ENCODE assay signal across 8 cellular contexts in the genomic region with DNA sequence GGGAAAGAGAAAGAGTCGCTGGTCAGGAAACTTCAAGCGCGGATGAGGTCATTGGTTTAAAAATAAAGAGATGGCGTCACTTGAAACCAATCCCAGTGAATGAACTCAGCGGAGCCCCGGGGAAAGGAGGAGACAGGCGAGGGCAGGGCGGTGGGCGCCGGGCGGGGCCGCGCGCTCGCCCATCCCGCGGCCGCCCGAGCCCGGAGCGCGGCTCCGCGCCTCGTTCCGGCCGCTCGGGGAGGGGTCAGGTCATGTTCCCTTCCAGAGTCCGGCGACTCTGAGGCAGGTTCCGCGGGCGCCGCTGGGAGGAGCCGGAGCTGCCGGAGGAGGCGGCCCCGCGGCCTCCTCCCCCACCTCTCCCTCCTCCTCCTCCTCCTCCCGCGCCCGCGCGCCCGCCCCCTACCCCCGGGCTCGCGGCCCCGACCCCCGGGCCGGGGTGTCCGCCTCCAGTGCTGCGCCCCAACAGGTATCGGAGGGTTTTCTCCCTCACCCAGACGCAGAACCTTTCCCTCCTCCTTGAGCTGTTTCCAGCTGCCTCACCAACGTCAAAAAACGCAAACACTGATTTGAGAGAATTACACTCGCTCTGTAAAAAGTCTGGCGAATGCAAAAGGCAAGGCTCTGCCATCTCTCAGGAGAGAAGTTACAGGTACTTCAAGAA. TPM values are rescaled to one million over a fixed set of nuclear protein-coding genes. Genes with fewer than 3 reads are reported as not detected.
A peak's percentile ranks its signal among the peaks of the same experiment; 100 is the strongest.
DNase-seq lines count a peak whose midpoint lies in the region; ATAC-seq and TF ChIP-seq lines count a peak whose summit lies in the region.

Gene DUSP16, minus strand, starts transcription at position 279 of the 661 bp plus-strand sequence. CDS start 41,765 bp downstream, outside the sequence.

- no peaks in the 10 kb centered on the region for H3K27me3 Mint-ChIP-seq in activated T-cell treated with anti-CD3 and anti-CD28 coated beads, Interleukin-2, amount 50 U/mL, for 24 hours

- peak within 1 kb of the TSS; percentile 92 for H2AFZ ChIP-seq in PC-9

- peak within 1 kb of the TSS; percentile 95 for H3K4me2 ChIP-seq in PC-9

- H3K4me1 Mint-ChIP-seq in activated T-cell treated with anti-CD3 and anti-CD28 coated beads, Interleukin-2, amount 50 U/mL, for 24 hours (ENCODE audit: low read depth) = peaks cover 42% of the 10 kb centered on the region

- H3K79me2 ChIP-seq in PC-9 (ENCODE audit: low read depth) = peaks cover 32% of the 10 kb centered on the region

- peak within 1 kb of the TSS; percentile 73 for H3K4me3 ChIP-seq in PC-9

- no peaks in the 10 kb centered on the region for H4K20me1 ChIP-seq in PC-9 (ENCODE audit: insufficient read depth)

- H3K4me3 Mint-ChIP-seq in activated T-cell treated with anti-CD3 and anti-CD28 coated beads, Interleukin-2, amount 50 U/mL, for 24 hours = peak within 1 kb of the TSS; percentile 81

- peaks cover 25% of the 10 kb centered on the region for H3K4me1 ChIP-seq in PC-9 (replicated peaks; ENCODE audit: insufficient read depth)

- peak; percentile 46 for TF ChIP-seq POLR2A in erythroblast (IDR thresholded peaks at IDR 0.05; ENCODE audit: low read length)

- DNase-seq in DMS153 treated with DMSO at 0.1 percent for 48 hours (lab: John Stamatoyannopoulos, UW; ENCODE audit: unreplicated experiment) = peak; percentile 92
- peak; percentile 94 for DNase-seq in HuH-7.5 (ENCODE audit: low spot score)
- peak; percentile 90 to 99 for DNase-seq in PC-9
- peak; percentile 84 for DNase-seq in activated T-cell treated with anti-CD3 and anti-CD28 coated beads, Interleukin-2, amount 50 U/mL, for 24 hours
- peak; percentile 87 to 93 for DNase-seq in erythroblast (lab: John Stamatoyannopoulos, UW)
- DNase-seq in mucosa of gallbladder (ENCODE audit: low spot score) = peak; percentile 94
- DNase-seq in stimulated activated CD8-positive, alpha-beta memory T cell treated with anti-CD3 and anti-CD28 coated beads, Interleukin-4, amount 100 ng/mL, for 48 hours = peak; percentile 78

- CTCF ChIA-PET in PC-9 (lab: Charles Lee) = interaction anchor here (0.9 kb wide), 2 partner anchors 24 to 174 kb away, joined by 3 to 4 read pairs; no protein-coding TSS in a partner anchor

- H3K9me3 Mint-ChIP-seq in activated T-cell treated with anti-CD3 and anti-CD28 coated beads, Interleukin-2, amount 50 U/mL, for 24 hours = peaks cover 3% of the 10 kb centered on the region

- no TSS peak for BruUV-seq in PC-9 (replicated peaks; lab: Mats Ljungman, UMichigan)

- peak; percentile 63 for ATAC-seq in GM21526 (IDR thresholded peaks at IDR 0.05; ENCODE audit: low FRiP score, unreplicated experiment)

- no peaks in the 10 kb centered on the region for H3K36me3 ChIP-seq in PC-9 (ENCODE audit: low read depth)

- intact Hi-C loops in PC-9 (cut with micrococcal nuclease; ENCODE audit: unreplicated experiment) = loop anchor here (1.0 to 5.0 kb wide), 5 partner anchors 21 to 186 kb away; partner anchors contain the start of gene CREBL2

- H3F3A ChIP-seq in PC-9 (ENCODE audit: insufficient read depth, low read depth) = peaks cover 22% of the 10 kb centered on the region

- H3K9me2 ChIP-seq in PC-9 (ENCODE audit: insufficient read depth) = no peaks in the 10 kb centered on the region

- no peaks in the 10 kb centered on the region for H3K27me3 ChIP-seq in PC-9 (ENCODE audit: insufficient read depth, low read depth)

- TF ChIP-seq CTCF in PC-9 (conservative IDR thresholded peaks at IDR 0.05) = peak; percentile 36; the same call in 1 of the 2 replicates

- H3K27ac Mint-ChIP-seq in activated T-cell treated with anti-CD3 and anti-CD28 coated beads, Interleukin-2, amount 50 U/mL, for 24 hours = peak within 1 kb of the TSS; percentile 94

- H3K27ac ChIP-seq in PC-9 = peak within 1 kb of the TSS; percentile 92

- peaks cover 34% of the 10 kb centered on the region for H3K36me3 Mint-ChIP-seq in activated T-cell treated with anti-CD3 and anti-CD28 coated beads, Interleukin-2, amount 50 U/mL, for 24 hours (ENCODE audit: low read depth)

- H3K9me3 ChIP-seq in PC-9 (ENCODE audit: insufficient read depth, low read depth) = no peaks in the 10 kb centered on the region; the same call in 1 of the 2 replicates

- POLR2A ChIA-PET in PC-9 (lab: Charles Lee; ENCODE audit: unreplicated experiment) = interaction anchor here (0.5 kb wide), 1 partner anchor 1839 kb away, joined by 13 read pairs; no protein-coding TSS in a partner anchor

RNA-seq across cellular contexts. Expression of gene DUSP16, which starts in this region (rescaled TPM):
- 23.6 and 24.8 TPM in 2 replicates for total RNA-seq in PC-9 (2021)
- total RNA-seq in mucosa of gallbladder = 65.9 TPM

Comparison
In these comparisons a context has a peak if more than half of its experiments do, and no peak if none do; other contexts are left out.
1. Peak in every context shown above with its lines: DNase-seq, ATAC-seq, H3K4me3 ChIP-seq and H3K27ac ChIP-seq.